Comparison of ENCODE assay signal across 1 cellular context in the genomic region with DNA sequence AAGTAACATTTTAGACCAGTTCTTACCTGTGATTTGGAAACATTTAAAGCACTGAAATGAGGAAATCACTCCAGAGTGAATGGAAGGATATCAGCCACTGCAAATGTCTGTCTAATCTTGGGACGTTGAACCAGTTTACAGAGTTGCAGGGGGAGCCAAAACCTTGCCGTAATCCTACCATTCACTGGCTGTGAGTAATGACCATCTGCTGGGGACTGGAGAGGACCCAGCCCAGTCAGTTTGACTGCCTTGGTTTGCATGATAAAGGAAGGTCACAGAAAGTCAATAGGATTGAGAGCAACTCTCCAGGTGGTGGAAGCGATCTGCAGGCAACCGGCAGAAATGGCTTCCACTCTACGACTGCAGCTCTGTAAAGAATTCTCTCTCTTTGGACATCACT.
TF ChIP-seq lines count a peak whose summit lies in the region.

No MANE protein-coding gene starts in this region.

TF ChIP-seq in HepG2, 621 proteins besides CTCF, POLR2A, EP300 and RAD21 (continued from another document and continues in another):
- TF ChIP-seq, protein P1, sequence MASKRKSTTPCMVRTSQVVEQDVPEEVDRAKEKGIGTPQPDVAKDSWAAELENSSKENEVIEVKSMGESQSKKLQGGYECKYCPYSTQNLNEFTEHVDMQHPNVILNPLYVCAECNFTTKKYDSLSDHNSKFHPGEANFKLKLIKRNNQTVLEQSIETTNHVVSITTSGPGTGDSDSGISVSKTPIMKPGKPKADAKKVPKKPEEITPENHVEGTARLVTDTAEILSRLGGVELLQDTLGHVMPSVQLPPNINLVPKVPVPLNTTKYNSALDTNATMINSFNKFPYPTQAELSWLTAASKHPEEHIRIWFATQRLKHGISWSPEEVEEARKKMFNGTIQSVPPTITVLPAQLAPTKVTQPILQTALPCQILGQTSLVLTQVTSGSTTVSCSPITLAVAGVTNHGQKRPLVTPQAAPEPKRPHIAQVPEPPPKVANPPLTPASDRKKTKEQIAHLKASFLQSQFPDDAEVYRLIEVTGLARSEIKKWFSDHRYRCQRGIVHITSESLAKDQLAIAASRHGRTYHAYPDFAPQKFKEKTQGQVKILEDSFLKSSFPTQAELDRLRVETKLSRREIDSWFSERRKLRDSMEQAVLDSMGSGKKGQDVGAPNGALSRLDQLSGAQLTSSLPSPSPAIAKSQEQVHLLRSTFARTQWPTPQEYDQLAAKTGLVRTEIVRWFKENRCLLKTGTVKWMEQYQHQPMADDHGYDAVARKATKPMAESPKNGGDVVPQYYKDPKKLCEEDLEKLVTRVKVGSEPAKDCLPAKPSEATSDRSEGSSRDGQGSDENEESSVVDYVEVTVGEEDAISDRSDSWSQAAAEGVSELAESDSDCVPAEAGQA (IDR thresholded peaks at IDR 0.05; ENCODE audit: low read depth): no peak
- TF ChIP-seq, protein P1 (CRISPR knock-in tag; IDR thresholded peaks at IDR 0.05; ENCODE audit: borderline replicate concordance): no peak
- no peak for TF ChIP-seq ZBTB7B (CRISPR knock-in tag; IDR thresholded peaks at IDR 0.05)
- no peak for TF ChIP-seq DDIT3 (CRISPR knock-in tag; IDR thresholded peaks at IDR 0.05)
- TF ChIP-seq ZNF562 (CRISPR knock-in tag; IDR thresholded peaks at IDR 0.05; ENCODE audit: borderline replicate concordance): no peak
- TF ChIP-seq YY1 (IDR thresholded peaks at IDR 0.05; ENCODE audit: insufficient read depth, insufficient replicate concordance, low read depth, low read length): peak; percentile 28
- TF ChIP-seq SRSF4 (IDR thresholded peaks at IDR 0.05; ENCODE audit: low read depth, low read length, poor library complexity, severe bottlenecking): no peak
- TF ChIP-seq, protein P2, sequence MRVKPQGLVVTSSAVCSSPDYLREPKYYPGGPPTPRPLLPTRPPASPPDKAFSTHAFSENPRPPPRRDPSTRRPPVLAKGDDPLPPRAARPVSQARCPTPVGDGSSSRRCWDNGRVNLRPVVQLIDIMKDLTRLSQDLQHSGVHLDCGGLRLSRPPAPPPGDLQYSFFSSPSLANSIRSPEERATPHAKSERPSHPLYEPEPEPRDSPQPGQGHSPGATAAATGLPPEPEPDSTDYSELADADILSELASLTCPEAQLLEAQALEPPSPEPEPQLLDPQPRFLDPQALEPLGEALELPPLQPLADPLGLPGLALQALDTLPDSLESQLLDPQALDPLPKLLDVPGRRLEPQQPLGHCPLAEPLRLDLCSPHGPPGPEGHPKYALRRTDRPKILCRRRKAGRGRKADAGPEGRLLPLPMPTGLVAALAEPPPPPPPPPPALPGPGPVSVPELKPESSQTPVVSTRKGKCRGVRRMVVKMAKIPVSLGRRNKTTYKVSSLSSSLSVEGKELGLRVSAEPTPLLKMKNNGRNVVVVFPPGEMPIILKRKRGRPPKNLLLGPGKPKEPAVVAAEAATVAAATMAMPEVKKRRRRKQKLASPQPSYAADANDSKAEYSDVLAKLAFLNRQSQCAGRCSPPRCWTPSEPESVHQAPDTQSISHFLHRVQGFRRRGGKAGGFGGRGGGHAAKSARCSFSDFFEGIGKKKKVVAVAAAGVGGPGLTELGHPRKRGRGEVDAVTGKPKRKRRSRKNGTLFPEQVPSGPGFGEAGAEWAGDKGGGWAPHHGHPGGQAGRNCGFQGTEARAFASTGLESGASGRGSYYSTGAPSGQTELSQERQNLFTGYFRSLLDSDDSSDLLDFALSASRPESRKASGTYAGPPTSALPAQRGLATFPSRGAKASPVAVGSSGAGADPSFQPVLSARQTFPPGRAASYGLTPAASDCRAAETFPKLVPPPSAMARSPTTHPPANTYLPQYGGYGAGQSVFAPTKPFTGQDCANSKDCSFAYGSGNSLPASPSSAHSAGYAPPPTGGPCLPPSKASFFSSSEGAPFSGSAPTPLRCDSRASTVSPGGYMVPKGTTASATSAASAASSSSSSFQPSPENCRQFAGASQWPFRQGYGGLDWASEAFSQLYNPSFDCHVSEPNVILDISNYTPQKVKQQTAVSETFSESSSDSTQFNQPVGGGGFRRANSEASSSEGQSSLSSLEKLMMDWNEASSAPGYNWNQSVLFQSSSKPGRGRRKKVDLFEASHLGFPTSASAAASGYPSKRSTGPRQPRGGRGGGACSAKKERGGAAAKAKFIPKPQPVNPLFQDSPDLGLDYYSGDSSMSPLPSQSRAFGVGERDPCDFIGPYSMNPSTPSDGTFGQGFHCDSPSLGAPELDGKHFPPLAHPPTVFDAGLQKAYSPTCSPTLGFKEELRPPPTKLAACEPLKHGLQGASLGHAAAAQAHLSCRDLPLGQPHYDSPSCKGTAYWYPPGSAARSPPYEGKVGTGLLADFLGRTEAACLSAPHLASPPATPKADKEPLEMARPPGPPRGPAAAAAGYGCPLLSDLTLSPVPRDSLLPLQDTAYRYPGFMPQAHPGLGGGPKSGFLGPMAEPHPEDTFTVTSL (CRISPR knock-in tag; IDR thresholded peaks at IDR 0.05; ENCODE audit: borderline replicate concordance): peak; percentile 55; the same call in 1 of the 2 replicates
- TF ChIP-seq ZKSCAN1 (IDR thresholded peaks at IDR 0.05; ENCODE audit: low read length): no peak
- no peak for TF ChIP-seq ZBTB43 (CRISPR knock-in tag; conservative IDR thresholded peaks at IDR 0.05)
- TF ChIP-seq HBP1 (CRISPR knock-in tag; IDR thresholded peaks at IDR 0.05; ENCODE audit: low read depth): no peak
- TF ChIP-seq HMG20B (CRISPR knock-in tag; conservative IDR thresholded peaks at IDR 0.05): 0 out of 2 replicates have a peak, but pooled peaks have one; percentile 16
- TF ChIP-seq, protein P3, sequence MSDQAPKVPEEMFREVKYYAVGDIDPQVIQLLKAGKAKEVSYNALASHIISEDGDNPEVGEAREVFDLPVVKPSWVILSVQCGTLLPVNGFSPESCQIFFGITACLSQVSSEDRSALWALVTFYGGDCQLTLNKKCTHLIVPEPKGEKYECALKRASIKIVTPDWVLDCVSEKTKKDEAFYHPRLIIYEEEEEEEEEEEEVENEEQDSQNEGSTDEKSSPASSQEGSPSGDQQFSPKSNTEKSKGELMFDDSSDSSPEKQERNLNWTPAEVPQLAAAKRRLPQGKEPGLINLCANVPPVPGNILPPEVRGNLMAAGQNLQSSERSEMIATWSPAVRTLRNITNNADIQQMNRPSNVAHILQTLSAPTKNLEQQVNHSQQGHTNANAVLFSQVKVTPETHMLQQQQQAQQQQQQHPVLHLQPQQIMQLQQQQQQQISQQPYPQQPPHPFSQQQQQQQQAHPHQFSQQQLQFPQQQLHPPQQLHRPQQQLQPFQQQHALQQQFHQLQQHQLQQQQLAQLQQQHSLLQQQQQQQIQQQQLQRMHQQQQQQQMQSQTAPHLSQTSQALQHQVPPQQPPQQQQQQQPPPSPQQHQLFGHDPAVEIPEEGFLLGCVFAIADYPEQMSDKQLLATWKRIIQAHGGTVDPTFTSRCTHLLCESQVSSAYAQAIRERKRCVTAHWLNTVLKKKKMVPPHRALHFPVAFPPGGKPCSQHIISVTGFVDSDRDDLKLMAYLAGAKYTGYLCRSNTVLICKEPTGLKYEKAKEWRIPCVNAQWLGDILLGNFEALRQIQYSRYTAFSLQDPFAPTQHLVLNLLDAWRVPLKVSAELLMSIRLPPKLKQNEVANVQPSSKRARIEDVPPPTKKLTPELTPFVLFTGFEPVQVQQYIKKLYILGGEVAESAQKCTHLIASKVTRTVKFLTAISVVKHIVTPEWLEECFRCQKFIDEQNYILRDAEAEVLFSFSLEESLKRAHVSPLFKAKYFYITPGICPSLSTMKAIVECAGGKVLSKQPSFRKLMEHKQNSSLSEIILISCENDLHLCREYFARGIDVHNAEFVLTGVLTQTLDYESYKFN (CRISPR knock-in tag; conservative IDR thresholded peaks at IDR 0.05): no peak
- TF ChIP-seq ZNF788 (CRISPR knock-in tag; IDR thresholded peaks at IDR 0.05; ENCODE audit: borderline replicate concordance): no peak
- no peak for TF ChIP-seq ATM (IDR thresholded peaks at IDR 0.05; ENCODE audit: borderline replicate concordance)
- TF ChIP-seq GFI1 (CRISPR knock-in tag; IDR thresholded peaks at IDR 0.05; ENCODE audit: borderline replicate concordance): no peak
- TF ChIP-seq CEBPG (CRISPR knock-in tag; IDR thresholded peaks at IDR 0.05): peak; percentile 21; the same call in 1 of the 2 replicates
- no peak for TF ChIP-seq SOX6 (IDR thresholded peaks at IDR 0.05)
- TF ChIP-seq SOX6 (CRISPR knock-in tag; IDR thresholded peaks at IDR 0.05): peak; percentile 68
- TF ChIP-seq MTF1 (CRISPR knock-in tag; IDR thresholded peaks at IDR 0.05): no peak
- TF ChIP-seq ZNF644 (CRISPR knock-in tag; IDR thresholded peaks at IDR 0.05; ENCODE audit: low read depth): peak; percentile 93
- TF ChIP-seq ZNF879 (CRISPR knock-in tag; IDR thresholded peaks at IDR 0.05): no peak
- TF ChIP-seq ZNF382 (CRISPR knock-in tag; IDR thresholded peaks at IDR 0.05; ENCODE audit: borderline replicate concordance): no peak
- TF ChIP-seq RXRA (CRISPR knock-in tag; IDR thresholded peaks at IDR 0.05): peak; percentile 51; the same call in 1 of the 2 replicates
- peak; percentile 72 for TF ChIP-seq SALL1 (CRISPR knock-in tag; IDR thresholded peaks at IDR 0.05)
- peak; percentile 63 for TF ChIP-seq HOXA3 (CRISPR knock-in tag; IDR thresholded peaks at IDR 0.05)
- TF ChIP-seq ZNF7 (CRISPR knock-in tag; IDR thresholded peaks at IDR 0.05): no peak
- TF ChIP-seq KAT7 (CRISPR knock-in tag; IDR thresholded peaks at IDR 0.05; ENCODE audit: borderline replicate concordance): peak; percentile 47; the same call in 1 of the 2 replicates
- TF ChIP-seq BORCS8-MEF2B (CRISPR knock-in tag; IDR thresholded peaks at IDR 0.05): no peak
- TF ChIP-seq MIER2 (CRISPR knock-in tag; IDR thresholded peaks at IDR 0.05): no peak
- no peak for TF ChIP-seq PAF1 (CRISPR knock-in tag; IDR thresholded peaks at IDR 0.05)
- TF ChIP-seq CBX2 (IDR thresholded peaks at IDR 0.05; ENCODE audit: low read depth, low read length): no peak
- no peak for TF ChIP-seq CBX2 (CRISPR knock-in tag; IDR thresholded peaks at IDR 0.05; ENCODE audit: low read depth)
- TF ChIP-seq ZNF776 (CRISPR knock-in tag; IDR thresholded peaks at IDR 0.05): no peak
- no peak for TF ChIP-seq PAWR (CRISPR knock-in tag; IDR thresholded peaks at IDR 0.05; ENCODE audit: borderline replicate concordance)
- no peak for TF ChIP-seq CENPBD1 (CRISPR knock-in tag; IDR thresholded peaks at IDR 0.05; ENCODE audit: borderline replicate concordance, low read depth)
